Comparison of ENCODE assay signal across 1 cellular context in the genomic region with DNA sequence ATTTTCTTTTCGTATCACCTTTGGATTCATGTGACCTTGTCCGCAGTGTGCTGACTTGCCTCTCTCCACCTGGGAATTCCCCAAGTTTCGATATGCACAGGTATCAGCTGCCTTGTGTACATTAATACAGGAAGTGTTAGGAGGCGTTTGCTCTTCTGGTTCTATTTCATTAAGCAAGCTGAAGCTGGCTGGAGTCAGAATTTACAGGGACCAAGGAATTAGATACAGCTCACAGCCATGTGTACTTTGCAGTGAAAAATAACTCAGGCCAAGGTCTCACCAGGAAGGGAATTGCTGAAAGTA.
A peak's percentile ranks its signal among the peaks of the same experiment; 100 is the strongest.
TF ChIP-seq lines count a peak whose summit lies in the region.

No MANE protein-coding gene starts in this region.

TF ChIP-seq in HepG2, 621 proteins besides CTCF, POLR2A, EP300 and RAD21 (continued from another document and continues in another):
- TF ChIP-seq FOXA3 (CRISPR knock-in tag; IDR thresholded peaks at IDR 0.05) (peak; percentile 83), ZEB1 (IDR thresholded peaks at IDR 0.05; ENCODE audit: insufficient replicate concordance, low read depth) (peak; percentile 68), ZSCAN29 (CRISPR knock-in tag; conservative IDR thresholded peaks at IDR 0.05) (0 out of 2 replicates have a peak, but pooled peaks have one; percentile 60), SPEN (CRISPR knock-in tag; IDR thresholded peaks at IDR 0.05; ENCODE audit: low read depth) (0 out of 2 replicates have a peak, but pooled peaks have one; percentile 39), SALL1 (CRISPR knock-in tag; IDR thresholded peaks at IDR 0.05) (peak; percentile 75), HNF4A (CRISPR knock-in tag; IDR thresholded peaks at IDR 0.05) (peak; percentile 24; the same call in 1 of the 2 replicates), ONECUT2 (CRISPR knock-in tag; IDR thresholded peaks at IDR 0.05) (0 out of 2 replicates have a peak, but pooled peaks have one; percentile 23), KDM2A (CRISPR knock-in tag; IDR thresholded peaks at IDR 0.05; ENCODE audit: borderline replicate concordance, low read depth) (0 out of 2 replicates have a peak, but pooled peaks have one; percentile 28), ELF3 (CRISPR knock-in tag; IDR thresholded peaks at IDR 0.05) (peak; percentile 52; the same call in 1 of the 2 replicates), AGO1 (IDR thresholded peaks at IDR 0.05; ENCODE audit: low read depth, low read length, poor library complexity, severe bottlenecking) (no peak), ZNF614 (CRISPR knock-in tag; IDR thresholded peaks at IDR 0.05; ENCODE audit: borderline replicate concordance) (no peak), ZBTB3 (CRISPR knock-in tag; IDR thresholded peaks at IDR 0.05; ENCODE audit: borderline replicate concordance, low read depth) (peak; percentile 28; the same call in 1 of the 2 replicates), REPIN1 (CRISPR knock-in tag; IDR thresholded peaks at IDR 0.05; ENCODE audit: borderline replicate concordance, low read depth) (peak; percentile 77; the same call in 1 of the 2 replicates), FOXA1 (IDR thresholded peaks at IDR 0.05) (no peak), FOXA1 (CRISPR knock-in tag; IDR thresholded peaks at IDR 0.05) (peak; percentile 77), SOX6 (IDR thresholded peaks at IDR 0.05) (no peak), SOX6 (CRISPR knock-in tag; IDR thresholded peaks at IDR 0.05) (peak; percentile 39; the same call in 1 of the 2 replicates), FOXK2 (IDR thresholded peaks at IDR 0.05) (0 out of 2 replicates have a peak, but pooled peaks have one; percentile 23), KMT2B (CRISPR knock-in tag; IDR thresholded peaks at IDR 0.05) (0 out of 2 replicates have a peak, but pooled peaks have one; percentile 34), ELF1 (CRISPR knock-in tag; IDR thresholded peaks at IDR 0.05) (peak; percentile 75), NFKBIZ (CRISPR knock-in tag; IDR thresholded peaks at IDR 0.05) (0 out of 2 replicates have a peak, but pooled peaks have one; percentile 60), SOX5 (CRISPR knock-in tag; IDR thresholded peaks at IDR 0.05; ENCODE audit: borderline replicate concordance) (peak; percentile 29; the same call in 1 of the 2 replicates), ZNF792 (CRISPR knock-in tag; IDR thresholded peaks at IDR 0.05) (0 out of 2 replicates have a peak, but pooled peaks have one; percentile 17), CBX2 (IDR thresholded peaks at IDR 0.05; ENCODE audit: low read depth, low read length) (no peak), CBX2 (CRISPR knock-in tag; IDR thresholded peaks at IDR 0.05; ENCODE audit: low read depth) (no peak), ZNF558 (CRISPR knock-in tag; IDR thresholded peaks at IDR 0.05; ENCODE audit: borderline replicate concordance) (no peak), NR1H2 (CRISPR knock-in tag; IDR thresholded peaks at IDR 0.05; ENCODE audit: borderline replicate concordance, low read depth) (no peak), SNAI1 (CRISPR knock-in tag; IDR thresholded peaks at IDR 0.05; ENCODE audit: borderline replicate concordance) (no peak)
- TF ChIP-seq, protein P1, sequence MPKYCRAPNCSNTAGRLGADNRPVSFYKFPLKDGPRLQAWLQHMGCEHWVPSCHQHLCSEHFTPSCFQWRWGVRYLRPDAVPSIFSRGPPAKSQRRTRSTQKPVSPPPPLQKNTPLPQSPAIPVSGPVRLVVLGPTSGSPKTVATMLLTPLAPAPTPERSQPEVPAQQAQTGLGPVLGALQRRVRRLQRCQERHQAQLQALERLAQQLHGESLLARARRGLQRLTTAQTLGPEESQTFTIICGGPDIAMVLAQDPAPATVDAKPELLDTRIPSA (CRISPR knock-in tag; IDR thresholded peaks at IDR 0.05; ENCODE audit: borderline replicate concordance): peak; percentile 17; the same call in 1 of the 2 replicates
- TF ChIP-seq, protein P2, sequence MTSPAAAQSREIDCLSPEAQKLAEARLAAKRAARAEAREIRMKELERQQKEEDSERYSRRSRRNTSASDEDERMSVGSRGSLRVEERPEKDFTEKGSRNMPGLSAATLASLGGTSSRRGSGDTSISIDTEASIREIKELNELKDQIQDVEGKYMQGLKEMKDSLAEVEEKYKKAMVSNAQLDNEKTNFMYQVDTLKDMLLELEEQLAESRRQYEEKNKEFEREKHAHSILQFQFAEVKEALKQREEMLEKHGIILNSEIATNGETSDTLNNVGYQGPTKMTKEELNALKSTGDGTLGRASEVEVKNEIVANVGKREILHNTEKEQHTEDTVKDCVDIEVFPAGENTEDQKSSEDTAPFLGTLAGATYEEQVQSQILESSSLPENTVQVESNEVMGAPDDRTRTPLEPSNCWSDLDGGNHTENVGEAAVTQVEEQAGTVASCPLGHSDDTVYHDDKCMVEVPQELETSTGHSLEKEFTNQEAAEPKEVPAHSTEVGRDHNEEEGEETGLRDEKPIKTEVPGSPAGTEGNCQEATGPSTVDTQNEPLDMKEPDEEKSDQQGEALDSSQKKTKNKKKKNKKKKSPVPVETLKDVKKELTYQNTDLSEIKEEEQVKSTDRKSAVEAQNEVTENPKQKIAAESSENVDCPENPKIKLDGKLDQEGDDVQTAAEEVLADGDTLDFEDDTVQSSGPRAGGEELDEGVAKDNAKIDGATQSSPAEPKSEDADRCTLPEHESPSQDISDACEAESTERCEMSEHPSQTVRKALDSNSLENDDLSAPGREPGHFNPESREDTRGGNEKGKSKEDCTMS (CRISPR knock-in tag; conservative IDR thresholded peaks at IDR 0.05): no peak
- TF ChIP-seq, protein P3, sequence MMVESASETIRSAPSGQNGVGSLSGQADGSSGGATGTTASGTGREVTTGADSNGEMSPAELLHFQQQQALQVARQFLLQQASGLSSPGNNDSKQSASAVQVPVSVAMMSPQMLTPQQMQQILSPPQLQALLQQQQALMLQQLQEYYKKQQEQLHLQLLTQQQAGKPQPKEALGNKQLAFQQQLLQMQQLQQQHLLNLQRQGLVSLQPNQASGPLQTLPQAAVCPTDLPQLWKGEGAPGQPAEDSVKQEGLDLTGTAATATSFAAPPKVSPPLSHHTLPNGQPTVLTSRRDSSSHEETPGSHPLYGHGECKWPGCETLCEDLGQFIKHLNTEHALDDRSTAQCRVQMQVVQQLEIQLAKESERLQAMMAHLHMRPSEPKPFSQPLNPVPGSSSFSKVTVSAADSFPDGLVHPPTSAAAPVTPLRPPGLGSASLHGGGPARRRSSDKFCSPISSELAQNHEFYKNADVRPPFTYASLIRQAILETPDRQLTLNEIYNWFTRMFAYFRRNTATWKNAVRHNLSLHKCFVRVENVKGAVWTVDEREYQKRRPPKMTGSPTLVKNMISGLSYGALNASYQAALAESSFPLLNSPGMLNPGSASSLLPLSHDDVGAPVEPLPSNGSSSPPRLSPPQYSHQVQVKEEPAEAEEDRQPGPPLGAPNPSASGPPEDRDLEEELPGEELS (CRISPR knock-in tag; IDR thresholded peaks at IDR 0.05): 0 out of 2 replicates have a peak, but pooled peaks have one; percentile 45
- TF ChIP-seq, protein P4, sequence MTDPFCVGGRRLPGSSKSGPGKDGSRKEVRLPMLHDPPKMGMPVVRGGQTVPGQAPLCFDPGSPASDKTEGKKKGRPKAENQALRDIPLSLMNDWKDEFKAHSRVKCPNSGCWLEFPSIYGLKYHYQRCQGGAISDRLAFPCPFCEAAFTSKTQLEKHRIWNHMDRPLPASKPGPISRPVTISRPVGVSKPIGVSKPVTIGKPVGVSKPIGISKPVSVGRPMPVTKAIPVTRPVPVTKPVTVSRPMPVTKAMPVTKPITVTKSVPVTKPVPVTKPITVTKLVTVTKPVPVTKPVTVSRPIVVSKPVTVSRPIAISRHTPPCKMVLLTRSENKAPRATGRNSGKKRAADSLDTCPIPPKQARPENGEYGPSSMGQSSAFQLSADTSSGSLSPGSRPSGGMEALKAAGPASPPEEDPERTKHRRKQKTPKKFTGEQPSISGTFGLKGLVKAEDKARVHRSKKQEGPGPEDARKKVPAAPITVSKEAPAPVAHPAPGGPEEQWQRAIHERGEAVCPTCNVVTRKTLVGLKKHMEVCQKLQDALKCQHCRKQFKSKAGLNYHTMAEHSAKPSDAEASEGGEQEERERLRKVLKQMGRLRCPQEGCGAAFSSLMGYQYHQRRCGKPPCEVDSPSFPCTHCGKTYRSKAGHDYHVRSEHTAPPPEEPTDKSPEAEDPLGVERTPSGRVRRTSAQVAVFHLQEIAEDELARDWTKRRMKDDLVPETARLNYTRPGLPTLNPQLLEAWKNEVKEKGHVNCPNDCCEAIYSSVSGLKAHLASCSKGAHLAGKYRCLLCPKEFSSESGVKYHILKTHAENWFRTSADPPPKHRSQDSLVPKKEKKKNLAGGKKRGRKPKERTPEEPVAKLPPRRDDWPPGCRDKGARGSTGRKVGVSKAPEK (CRISPR knock-in tag; IDR thresholded peaks at IDR 0.05; ENCODE audit: borderline replicate concordance): no peak
- TF ChIP-seq, protein P5, sequence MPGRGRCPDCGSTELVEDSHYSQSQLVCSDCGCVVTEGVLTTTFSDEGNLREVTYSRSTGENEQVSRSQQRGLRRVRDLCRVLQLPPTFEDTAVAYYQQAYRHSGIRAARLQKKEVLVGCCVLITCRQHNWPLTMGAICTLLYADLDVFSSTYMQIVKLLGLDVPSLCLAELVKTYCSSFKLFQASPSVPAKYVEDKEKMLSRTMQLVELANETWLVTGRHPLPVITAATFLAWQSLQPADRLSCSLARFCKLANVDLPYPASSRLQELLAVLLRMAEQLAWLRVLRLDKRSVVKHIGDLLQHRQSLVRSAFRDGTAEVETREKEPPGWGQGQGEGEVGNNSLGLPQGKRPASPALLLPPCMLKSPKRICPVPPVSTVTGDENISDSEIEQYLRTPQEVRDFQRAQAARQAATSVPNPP (CRISPR knock-in tag; IDR thresholded peaks at IDR 0.05): peak; percentile 71; the same call in 1 of the 2 replicates
- TF ChIP-seq, protein P6, sequence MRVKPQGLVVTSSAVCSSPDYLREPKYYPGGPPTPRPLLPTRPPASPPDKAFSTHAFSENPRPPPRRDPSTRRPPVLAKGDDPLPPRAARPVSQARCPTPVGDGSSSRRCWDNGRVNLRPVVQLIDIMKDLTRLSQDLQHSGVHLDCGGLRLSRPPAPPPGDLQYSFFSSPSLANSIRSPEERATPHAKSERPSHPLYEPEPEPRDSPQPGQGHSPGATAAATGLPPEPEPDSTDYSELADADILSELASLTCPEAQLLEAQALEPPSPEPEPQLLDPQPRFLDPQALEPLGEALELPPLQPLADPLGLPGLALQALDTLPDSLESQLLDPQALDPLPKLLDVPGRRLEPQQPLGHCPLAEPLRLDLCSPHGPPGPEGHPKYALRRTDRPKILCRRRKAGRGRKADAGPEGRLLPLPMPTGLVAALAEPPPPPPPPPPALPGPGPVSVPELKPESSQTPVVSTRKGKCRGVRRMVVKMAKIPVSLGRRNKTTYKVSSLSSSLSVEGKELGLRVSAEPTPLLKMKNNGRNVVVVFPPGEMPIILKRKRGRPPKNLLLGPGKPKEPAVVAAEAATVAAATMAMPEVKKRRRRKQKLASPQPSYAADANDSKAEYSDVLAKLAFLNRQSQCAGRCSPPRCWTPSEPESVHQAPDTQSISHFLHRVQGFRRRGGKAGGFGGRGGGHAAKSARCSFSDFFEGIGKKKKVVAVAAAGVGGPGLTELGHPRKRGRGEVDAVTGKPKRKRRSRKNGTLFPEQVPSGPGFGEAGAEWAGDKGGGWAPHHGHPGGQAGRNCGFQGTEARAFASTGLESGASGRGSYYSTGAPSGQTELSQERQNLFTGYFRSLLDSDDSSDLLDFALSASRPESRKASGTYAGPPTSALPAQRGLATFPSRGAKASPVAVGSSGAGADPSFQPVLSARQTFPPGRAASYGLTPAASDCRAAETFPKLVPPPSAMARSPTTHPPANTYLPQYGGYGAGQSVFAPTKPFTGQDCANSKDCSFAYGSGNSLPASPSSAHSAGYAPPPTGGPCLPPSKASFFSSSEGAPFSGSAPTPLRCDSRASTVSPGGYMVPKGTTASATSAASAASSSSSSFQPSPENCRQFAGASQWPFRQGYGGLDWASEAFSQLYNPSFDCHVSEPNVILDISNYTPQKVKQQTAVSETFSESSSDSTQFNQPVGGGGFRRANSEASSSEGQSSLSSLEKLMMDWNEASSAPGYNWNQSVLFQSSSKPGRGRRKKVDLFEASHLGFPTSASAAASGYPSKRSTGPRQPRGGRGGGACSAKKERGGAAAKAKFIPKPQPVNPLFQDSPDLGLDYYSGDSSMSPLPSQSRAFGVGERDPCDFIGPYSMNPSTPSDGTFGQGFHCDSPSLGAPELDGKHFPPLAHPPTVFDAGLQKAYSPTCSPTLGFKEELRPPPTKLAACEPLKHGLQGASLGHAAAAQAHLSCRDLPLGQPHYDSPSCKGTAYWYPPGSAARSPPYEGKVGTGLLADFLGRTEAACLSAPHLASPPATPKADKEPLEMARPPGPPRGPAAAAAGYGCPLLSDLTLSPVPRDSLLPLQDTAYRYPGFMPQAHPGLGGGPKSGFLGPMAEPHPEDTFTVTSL (CRISPR knock-in tag; IDR thresholded peaks at IDR 0.05; ENCODE audit: borderline replicate concordance): 0 out of 2 replicates have a peak, but pooled peaks have one; percentile 47
- TF ChIP-seq, protein P7, sequence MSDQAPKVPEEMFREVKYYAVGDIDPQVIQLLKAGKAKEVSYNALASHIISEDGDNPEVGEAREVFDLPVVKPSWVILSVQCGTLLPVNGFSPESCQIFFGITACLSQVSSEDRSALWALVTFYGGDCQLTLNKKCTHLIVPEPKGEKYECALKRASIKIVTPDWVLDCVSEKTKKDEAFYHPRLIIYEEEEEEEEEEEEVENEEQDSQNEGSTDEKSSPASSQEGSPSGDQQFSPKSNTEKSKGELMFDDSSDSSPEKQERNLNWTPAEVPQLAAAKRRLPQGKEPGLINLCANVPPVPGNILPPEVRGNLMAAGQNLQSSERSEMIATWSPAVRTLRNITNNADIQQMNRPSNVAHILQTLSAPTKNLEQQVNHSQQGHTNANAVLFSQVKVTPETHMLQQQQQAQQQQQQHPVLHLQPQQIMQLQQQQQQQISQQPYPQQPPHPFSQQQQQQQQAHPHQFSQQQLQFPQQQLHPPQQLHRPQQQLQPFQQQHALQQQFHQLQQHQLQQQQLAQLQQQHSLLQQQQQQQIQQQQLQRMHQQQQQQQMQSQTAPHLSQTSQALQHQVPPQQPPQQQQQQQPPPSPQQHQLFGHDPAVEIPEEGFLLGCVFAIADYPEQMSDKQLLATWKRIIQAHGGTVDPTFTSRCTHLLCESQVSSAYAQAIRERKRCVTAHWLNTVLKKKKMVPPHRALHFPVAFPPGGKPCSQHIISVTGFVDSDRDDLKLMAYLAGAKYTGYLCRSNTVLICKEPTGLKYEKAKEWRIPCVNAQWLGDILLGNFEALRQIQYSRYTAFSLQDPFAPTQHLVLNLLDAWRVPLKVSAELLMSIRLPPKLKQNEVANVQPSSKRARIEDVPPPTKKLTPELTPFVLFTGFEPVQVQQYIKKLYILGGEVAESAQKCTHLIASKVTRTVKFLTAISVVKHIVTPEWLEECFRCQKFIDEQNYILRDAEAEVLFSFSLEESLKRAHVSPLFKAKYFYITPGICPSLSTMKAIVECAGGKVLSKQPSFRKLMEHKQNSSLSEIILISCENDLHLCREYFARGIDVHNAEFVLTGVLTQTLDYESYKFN (CRISPR knock-in tag; conservative IDR thresholded peaks at IDR 0.05): peak; percentile 62; the same call in 1 of the 2 replicates
- TF ChIP-seq, protein P8, sequence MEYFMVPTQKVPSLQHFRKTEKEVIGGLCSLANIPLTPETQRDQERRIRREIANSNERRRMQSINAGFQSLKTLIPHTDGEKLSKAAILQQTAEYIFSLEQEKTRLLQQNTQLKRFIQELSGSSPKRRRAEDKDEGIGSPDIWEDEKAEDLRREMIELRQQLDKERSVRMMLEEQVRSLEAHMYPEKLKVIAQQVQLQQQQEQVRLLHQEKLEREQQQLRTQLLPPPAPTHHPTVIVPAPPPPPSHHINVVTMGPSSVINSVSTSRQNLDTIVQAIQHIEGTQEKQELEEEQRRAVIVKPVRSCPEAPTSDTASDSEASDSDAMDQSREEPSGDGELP (IDR thresholded peaks at IDR 0.05; ENCODE audit: borderline replicate concordance, low read depth): peak; percentile 49; the same call in 1 of the 2 replicates
